Comparison of ENCODE assay signal across 12 cellular contexts in the genomic region with DNA sequence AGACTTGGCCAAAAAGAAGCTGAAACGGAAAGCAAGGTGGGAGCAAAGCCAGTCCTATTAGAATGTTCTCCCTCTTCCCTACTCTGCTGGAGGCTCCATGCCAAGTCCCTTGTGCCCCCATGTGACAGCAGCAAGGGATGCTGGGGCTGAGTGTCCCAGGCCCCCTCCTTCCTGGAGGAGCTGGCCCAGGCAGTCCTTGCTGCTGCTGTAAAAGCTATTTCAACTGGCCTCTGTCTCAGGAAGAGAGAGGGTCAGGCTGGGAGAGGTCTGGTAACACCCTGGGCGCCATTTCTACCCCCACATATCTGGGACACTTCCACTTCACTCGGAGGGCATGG. TPM values are rescaled to one million over a fixed set of nuclear protein-coding genes. Genes with fewer than 3 reads are reported as not detected.
DNase-seq lines count a peak whose midpoint lies in the region; ATAC-seq, FAIRE-seq and TF ChIP-seq lines count a peak whose summit lies in the region.
"Had no signal": no experiment of that assay in that cellular context is flagged by ENCODE, and none has a peak within 500 bp of the region (broad histone marks: within the 10 kb centered on the region; RNA-seq: fewer than 3 reads in every experiment).

No MANE protein-coding gene starts in this region.

- TF ChIP-seq CTCF in IMR-90 (conservative IDR thresholded peaks at IDR 0.05; ENCODE audit: low read depth, low read length) (no peak), kidney (IDR thresholded peaks at IDR 0.05; ENCODE audit: borderline replicate concordance, extremely low read depth, insufficient read depth) (no peak), GM23338 (conservative IDR thresholded peaks at IDR 0.05; ENCODE audit: low read depth in 2 of 2) (no peak), CD14-positive monocyte (IDR thresholded peaks at IDR 0.05) (no peak)

- H3K9ac ChIP-seq in IMR-90 (ENCODE audit: low read depth, low read length) (no peak overlapping the region), kidney (ENCODE audit: low read length in 2 of 2) (peak overlapping the region in 1 of 2 donors; percentile 47), skeletal muscle tissue (ENCODE audit: low read depth in 1 of 3, low read length in 3 of 3) (peak overlapping the region in 1 of 3 donors; percentile 33)

- TF ChIP-seq POLR2A in IMR-90 (IDR thresholded peaks at IDR 0.05; ENCODE audit: low read depth, low read length) = no peak

- no peaks in the 10 kb centered on the region for H3K36me3 Mint-ChIP-seq in GM23338 (ENCODE audit: low read depth)
- H3K36me3 Mint-ChIP-seq in CD14-positive monocyte = no peaks in the 10 kb centered on the region

- no peaks in the 10 kb centered on the region for H3K9me2 ChIP-seq in GM23338 (ENCODE audit: insufficient read depth)

- H3K4me3 ChIP-seq in IMR-90 (ENCODE audit: insufficient read depth, low read depth, low read length) (no peak overlapping the region), kidney (ENCODE audit: low read length in 2 of 2) (peak overlapping the region in 1 of 2 donors; percentile 50), skeletal muscle tissue (ENCODE audit: low read length in 3 of 3) (no peak overlapping the region), GM23338 (no peak overlapping the region)

- no peaks in the 10 kb centered on the region for H3K36me3 ChIP-seq in IMR-90 (ENCODE audit: control insufficient read depth, insufficient read depth, low read length)
- H3K36me3 ChIP-seq in kidney (ENCODE audit: control insufficient read depth in 1 of 2, insufficient read depth in 2 of 2, low read length in 2 of 2) = no peaks in the 10 kb centered on the region
- H3K36me3 ChIP-seq in skeletal muscle tissue (ENCODE audit: control insufficient read depth in 3 of 3, insufficient read depth in 3 of 3, low read length in 3 of 3) = no peaks in the 10 kb centered on the region
- no peaks in the 10 kb centered on the region for H3K36me3 ChIP-seq in GM23338 (ENCODE audit: insufficient read depth)

- H3K27ac Mint-ChIP-seq in GM23338 (no peak overlapping the region), CD14-positive monocyte (no peak overlapping the region)
- H3K27ac Mint-ChIP-seq: stimulated activated naive CD8-positive, alpha-beta T cell treated with anti-CD3 and anti-CD28 coated beads, Interleukin-15, amount 100 ng/mL, for 72 hours had no signal

- no CpG with 5 or more reads among the region's 3 CpGs for WGBS in IMR-90 (ENCODE audit: extremely low coverage in 2 of 2, insufficient read length in 1 of 2), 2 experiments

- H3K14ac ChIP-seq in IMR-90 (replicated peaks; ENCODE audit: low read depth, low read length) = no peak overlapping the region

- H2AFZ ChIP-seq in IMR-90 (replicated peaks; ENCODE audit: low read length, poor library complexity) = peak overlapping the region; percentile 8
- no peak overlapping the region for H2AFZ ChIP-seq in GM23338

- H2BK5ac ChIP-seq in IMR-90 (ENCODE audit: low read depth, low read length, poor library complexity, severe bottlenecking) = no peak overlapping the region

- dilution Hi-C loops in IMR-90 (cut with HindIII; ENCODE audit: low sequenced_read_pairs, unreplicated experiment) = no loop called here

- H3K56ac ChIP-seq in IMR-90 (ENCODE audit: extremely low read depth, insufficient read depth, low read length) = no peak overlapping the region

- no peaks in the 10 kb centered on the region; the same call in 1 of the 2 replicates for H4K20me1 ChIP-seq in IMR-90 (ENCODE audit: insufficient read depth, low read length)
- no peaks in the 10 kb centered on the region for H4K20me1 ChIP-seq in GM23338 (replicated peaks; ENCODE audit: insufficient read depth)

- H3K4ac ChIP-seq in IMR-90 (ENCODE audit: low read depth, low read length) = no peak overlapping the region

- no peak overlapping the region for H4K91ac ChIP-seq in IMR-90 (ENCODE audit: insufficient read depth, low read depth, low read length)

- in situ Hi-C loops in IMR-90 (cut with MboI; ENCODE audit: low sequenced_read_pairs) = no loop called here

- no peak overlapping the region for H2BK120ac ChIP-seq in IMR-90 (ENCODE audit: low read depth, low read length)

- no peaks in the 10 kb centered on the region for H3K79me2 ChIP-seq in GM23338 (replicated peaks; ENCODE audit: insufficient read depth)

- H3K27ac ChIP-seq in IMR-90 (ENCODE audit: insufficient read depth, low read length) (no peak overlapping the region), caudate nucleus (ENCODE audit: low read depth, low read length) (peak overlapping the region; percentile 60), kidney (ENCODE audit: low read depth in 2 of 2, low read length in 2 of 2) (peak overlapping the region; percentile 57 to 77), skeletal muscle tissue (ENCODE audit: low read depth, low read length) (peak overlapping the region; percentile 62), GM23338 (ENCODE audit: low read depth) (no peak overlapping the region)

- CTCF ChIA-PET in IMR-90 (lab: Yijun Ruan, JAX) = interaction anchor here (1.0 kb wide), 1 partner anchor 66 kb away, joined by 3 read pairs; no protein-coding TSS in a partner anchor

- DNase-seq in IMR-90 (no peak), caudate nucleus (lab: John Stamatoyannopoulos, UW) (peak in 54 of 61 donors; percentile 10 to 78 (median 50)), kidney (peak; percentile 91), GM19238 (ENCODE audit: insufficient read length, low spot score) (no peak), GM23338 (ENCODE audit: low spot score) (no peak), CD14-positive monocyte (ENCODE audit: low spot score) (no peak)
- DNase-seq in stimulated activated CD8-positive, alpha-beta memory T cell treated with anti-CD3 and anti-CD28 coated beads, Interleukin-4, amount 100 ng/mL, for 48 hours = no peak
- DNase-seq: amniotic stem cell; stimulated activated naive CD8-positive, alpha-beta T cell treated with anti-CD3 and anti-CD28 coated beads, Interleukin-15, amount 100 ng/mL, for 72 hours; T-helper 9 cell had no signal

- peaks cover 8% of the 10 kb centered on the region for H3K9me1 ChIP-seq in IMR-90 (ENCODE audit: insufficient read depth, low read length)

- H2BK15ac ChIP-seq in IMR-90 (ENCODE audit: low read depth, low read length) = no peak overlapping the region

- H3K9me3 Mint-ChIP-seq in GM23338 (no peaks in the 10 kb centered on the region), CD14-positive monocyte (peaks cover 0 to 7% (median 0%) of the 10 kb centered on the region in 7 donors)
- H3K9me3 Mint-ChIP-seq: stimulated activated naive CD8-positive, alpha-beta T cell treated with anti-CD3 and anti-CD28 coated beads, Interleukin-15, amount 100 ng/mL, for 72 hours had no signal

- H3K4me1 ChIP-seq in IMR-90 (ENCODE audit: control insufficient read depth, insufficient read depth, low read length) (peaks cover 2% of the 10 kb centered on the region; the same call in 1 of the 2 replicates), kidney (ENCODE audit: control insufficient read depth in 1 of 2, insufficient read depth in 1 of 2, low read depth in 1 of 2, low read length in 2 of 2) (peaks cover 28 to 29% of the 10 kb centered on the region in 2 donors), skeletal muscle tissue (ENCODE audit: control insufficient read depth in 3 of 3, insufficient read depth in 3 of 3, low read length in 3 of 3) (peaks cover 5 to 23% (median 10%) of the 10 kb centered on the region in 3 donors), GM23338 (ENCODE audit: insufficient read depth) (peaks cover 14% of the 10 kb centered on the region)

- H3F3A ChIP-seq in GM23338 (replicated peaks; ENCODE audit: low read depth) = no peaks in the 10 kb centered on the region

- H3K4me3 Mint-ChIP-seq in GM23338 = no peak overlapping the region; the same call in 2 of the 3 replicates
- H3K4me3 Mint-ChIP-seq in CD14-positive monocyte = peak overlapping the region in 1 of 2 donors; percentile 87

- no peak overlapping the region for H3K4me2 ChIP-seq in IMR-90 (ENCODE audit: low read depth, low read length)
- no peak overlapping the region for H3K4me2 ChIP-seq in GM23338

- no peaks in the 10 kb centered on the region for H3K79me1 ChIP-seq in IMR-90 (ENCODE audit: low read depth in 1 of 2, low read length in 2 of 2)

- H3K27me3 ChIP-seq in IMR-90 (ENCODE audit: control insufficient read depth, insufficient read depth, low read length) (peaks cover 60% of the 10 kb centered on the region), skeletal muscle tissue (ENCODE audit: control insufficient read depth in 3 of 3, insufficient read depth in 3 of 3, low read length in 3 of 3) (peaks cover 9 to 37% (median 14%) of the 10 kb centered on the region in 3 donors), GM23338 (ENCODE audit: insufficient read depth) (peaks cover 52% of the 10 kb centered on the region)

- H3K27me3 Mint-ChIP-seq in GM23338 (ENCODE audit: insufficient read depth, low read depth, poor library complexity) (peaks cover 46% of the 10 kb centered on the region), CD14-positive monocyte (ENCODE audit: low read depth in 3 of 3) (peaks cover 45 to 61% (median 56%) of the 10 kb centered on the region in 3 donors)

- no peak overlapping the region for H2AK5ac ChIP-seq in IMR-90 (ENCODE audit: low read depth, low read length)

- H3K4me1 Mint-ChIP-seq in GM23338 = peaks cover 34% of the 10 kb centered on the region
- peaks cover 18% of the 10 kb centered on the region for H3K4me1 Mint-ChIP-seq in CD14-positive monocyte

- no peak overlapping the region for H4K8ac ChIP-seq in IMR-90 (ENCODE audit: low read depth in 2 of 2, low read length in 2 of 2)

- H3K18ac ChIP-seq in IMR-90 (ENCODE audit: low read depth, low read length) = no peak overlapping the region

- intact Hi-C loops in IMR-90 (cut with micrococcal nuclease) = no loop called here
- intact Hi-C loops in kidney (cut with DNase I) = loop anchor here (10.0 kb wide), 1 partner anchor 66 kb away; no protein-coding TSS in a partner anchor
- intact Hi-C loops in CD14-positive monocyte (cut with micrococcal nuclease) = loop anchor here in 1 of 2 donors (10.0 kb wide), 1 partner anchor 126 kb away; no protein-coding TSS in a partner anchor

- H3K23ac ChIP-seq in IMR-90 (ENCODE audit: low read depth, low read length) = no peak overlapping the region

- H4K5ac ChIP-seq in IMR-90 (ENCODE audit: low read depth, low read length) = no peak overlapping the region

- ATAC-seq in IMR-90 (ENCODE audit: low read depth) = no peak
- ATAC-seq in GM23338 = no peak
- ATAC-seq: stimulated activated naive CD8-positive, alpha-beta T cell treated with anti-CD3 and anti-CD28 coated beads, Interleukin-15, amount 100 ng/mL, for 72 hours had no signal

- FAIRE-seq in kidney (lab: Jason Lieb, UNC) = no peak
- FAIRE-seq: G401.6 had no signal

- H2AK9ac ChIP-seq in IMR-90 (replicated peaks; ENCODE audit: low read depth, low read length, poor library complexity) = peak overlapping the region; percentile 5

- BruUV-seq in IMR-90 (replicated peaks; lab: Mats Ljungman, UMichigan) = no TSS peak

- POLR2A ChIA-PET in IMR-90 (lab: Charles Lee; ENCODE audit: unreplicated experiment) = no interaction called here

- no peak for TF ChIP-seq RAD21 in IMR-90 (IDR thresholded peaks at IDR 0.05; ENCODE audit: low read length)

- H3K9me3 ChIP-seq in IMR-90 (ENCODE audit: control insufficient read depth, insufficient read depth, low read length) (no peaks in the 10 kb centered on the region), kidney (ENCODE audit: control insufficient read depth in 1 of 2, low read length in 2 of 2) (no peaks in the 10 kb centered on the region), skeletal muscle tissue (ENCODE audit: control insufficient read depth in 3 of 3, low read length in 3 of 3) (no peaks in the 10 kb centered on the region)

- no peak overlapping the region for H2BK20ac ChIP-seq in IMR-90 (ENCODE audit: low read depth, low read length)

RNA-seq across cellular contexts. Expression of gene TTBK1, which starts 25.0 kb away (rescaled TPM):
- under 0.01 TPM in 1 of 2 replicates, not detected in the other for total RNA-seq in IMR-90 (2012; rRNA removed)
- polyA plus RNA-seq in IMR-90 (2012; rRNA removed) = 0.01 and 0.02 TPM in 2 replicates
- polyA plus RNA-seq in IMR-90 (2012; cell fraction: cytosol; rRNA removed) = 0.02 and 0.03 TPM in 2 replicates
- 0.10 and 0.13 TPM in 2 replicates for polyA plus RNA-seq in IMR-90 (2012; cell fraction: nucleus; rRNA removed; ENCODE audit: low replicate concordance)
- 0.31 TPM for total RNA-seq in kidney
- polyA plus RNA-seq in kidney (ENCODE audit: insufficient read depth, low read depth, low replicate concordance) = 0.26 TPM
- total RNA-seq in skeletal muscle tissue = not detected
- 1.1 and 1.2 TPM in 2 replicates for total RNA-seq in GM23338 (2014; rRNA removed; shearing (Covaris generic))
- 0.14 and 0.29 TPM in 2 replicates for polyA plus RNA-seq in GM23338 (2016; fragmentation: Nextera tagmentation; extraction: Ambion mirVana)
- polyA plus RNA-seq in CD14-positive monocyte = not detected

RNA-seq across cellular contexts. Expression of gene SLC22A7, which starts 29.7 kb away (rescaled TPM):
- total RNA-seq in IMR-90 (2012; rRNA removed) (not detected in 2 replicates), kidney (2.0 TPM), skeletal muscle tissue (not detected)
- polyA plus RNA-seq in IMR-90 (2012; rRNA removed) (not detected in 2 replicates), kidney (ENCODE audit: insufficient read depth, low read depth, low replicate concordance) (34.8 TPM), GM23338 (2016; fragmentation: Nextera tagmentation; extraction: Ambion mirVana) (0.14 and 0.31 TPM in 2 replicates), CD14-positive monocyte (not detected)
- not detected in 2 replicates for polyA plus RNA-seq in IMR-90 (2012; cell fraction: cytosol; rRNA removed)
- not detected in 2 replicates for polyA plus RNA-seq in IMR-90 (2012; cell fraction: nucleus; rRNA removed; ENCODE audit: low replicate concordance)
- total RNA-seq in GM23338 (2014; rRNA removed; shearing (Covaris generic)) = not detected in 2 replicates

RNA-seq across cellular contexts. Expression of gene DNPH1, which starts 39.0 kb away (rescaled TPM):
- total RNA-seq in IMR-90 (2012; rRNA removed) (19.0 and 22.8 TPM in 2 replicates), kidney (74.3 TPM), skeletal muscle tissue (31.3 TPM)
- polyA plus RNA-seq in IMR-90 (2012; rRNA removed) (47.8 and 58.0 TPM in 2 replicates), kidney (ENCODE audit: insufficient read depth, low read depth, low replicate concordance) (373 TPM), GM23338 (2016; fragmentation: Nextera tagmentation; extraction: Ambion mirVana) (43.4 and 50.0 TPM in 2 replicates), CD14-positive monocyte (10 to 100 TPM; 42.7 to 55.4 TPM)
- 192 and 227 TPM in 2 replicates for polyA plus RNA-seq in IMR-90 (2012; cell fraction: cytosol; rRNA removed)
- 42.4 and 83.8 TPM in 2 replicates for polyA plus RNA-seq in IMR-90 (2012; cell fraction: nucleus; rRNA removed; ENCODE audit: low replicate concordance)
- total RNA-seq in GM23338 (2014; rRNA removed; shearing (Covaris generic)) = 18.0 and 29.2 TPM in 2 replicates

RNA-seq across cellular contexts. Expression of gene CRIP3, which starts 40.3 kb away (rescaled TPM):
- total RNA-seq in IMR-90 (2012; rRNA removed) (not detected in 2 replicates), kidney (5.6 TPM), skeletal muscle tissue (2.1 TPM)
- polyA plus RNA-seq in IMR-90 (2012; rRNA removed) (not detected in 2 replicates), kidney (ENCODE audit: insufficient read depth, low read depth, low replicate concordance) (14.3 TPM), GM23338 (2016; fragmentation: Nextera tagmentation; extraction: Ambion mirVana) (36.0 and 39.9 TPM in 2 replicates), CD14-positive monocyte (1 to 10 TPM; 1.2 to 1.6 TPM)
- not detected in 2 replicates for polyA plus RNA-seq in IMR-90 (2012; cell fraction: cytosol; rRNA removed)
- polyA plus RNA-seq in IMR-90 (2012; cell fraction: nucleus; rRNA removed; ENCODE audit: low replicate concordance) = 0.13 and 0.55 TPM in 2 replicates
- total RNA-seq in GM23338 (2014; rRNA removed; shearing (Covaris generic)) = 18.8 and 22.0 TPM in 2 replicates

Comparison
In these comparisons a context has a peak if more than half of its experiments do, and no peak if none do; other contexts are left out.
1. DNase-seq: peak in caudate nucleus (54 of 61) and kidney (single experiment); none in IMR-90 (single experiment), GM19238 (single experiment), stimulated activated CD8-positive, alpha-beta memory T cell treated with anti-CD3 and anti-CD28 coated beads, Interleukin-4, amount 100 ng/mL, for 48 hours (single experiment), GM23338 (single experiment) and CD14-positive monocyte (single experiment).
2. H3K27ac ChIP-seq: peak in caudate nucleus (single experiment), kidney (2 of 2) and skeletal muscle tissue (single experiment); none in IMR-90 (single experiment) and GM23338 (single experiment).